ENCODE assay signal across 1 cellular context in genomic region chr19:8262431-8262830, GRCh38.
TF ChIP-seq lines count a peak whose summit lies in the region.

No MANE protein-coding gene starts in this region.

TF ChIP-seq in WTC11, 78 proteins besides CTCF, POLR2A, EP300 and RAD21 (continued from another document):
- TF ChIP-seq E2F4 (CRISPR knock-in tag; IDR thresholded peaks at IDR 0.05; ENCODE audit: borderline replicate concordance, low read depth) (no peak), MAX (CRISPR knock-in tag; IDR thresholded peaks at IDR 0.05) (no peak), SOX15 (CRISPR knock-in tag; IDR thresholded peaks at IDR 0.05) (no peak), PRRX2 (CRISPR knock-in tag; IDR thresholded peaks at IDR 0.05) (no peak), ATF1 (CRISPR knock-in tag; IDR thresholded peaks at IDR 0.05) (no peak), CDX4 (CRISPR knock-in tag; IDR thresholded peaks at IDR 0.05; ENCODE audit: borderline replicate concordance) (no peak), NFYB (CRISPR knock-in tag; conservative IDR thresholded peaks at IDR 0.05; ENCODE audit: low read depth) (no peak), ZNF121 (CRISPR knock-in tag; IDR thresholded peaks at IDR 0.05) (no peak), MLX (CRISPR knock-in tag; IDR thresholded peaks at IDR 0.05) (no peak)
